In genomic region chr17:42305543-42306384, GRCh38 we compare ENCODE assay signal across 2 cellular contexts.
TF ChIP-seq lines count a peak whose summit lies in the region.

No MANE protein-coding gene starts in this region.

TF ChIP-seq in IMR-90, 13 proteins besides CTCF, POLR2A, EP300 and RAD21:
- TF ChIP-seq MAZ (IDR thresholded peaks at IDR 0.05; ENCODE audit: borderline replicate concordance, low read depth, low read length): no peak
- no peak for TF ChIP-seq SMC3 (IDR thresholded peaks at IDR 0.05; ENCODE audit: low read depth, low read length)
- TF ChIP-seq CEBPB (IDR thresholded peaks at IDR 0.05; ENCODE audit: low read depth, low read length): no peak
- no peak for TF ChIP-seq MAFK (IDR thresholded peaks at IDR 0.05; ENCODE audit: low read depth, low read length)
- TF ChIP-seq MXI1 (IDR thresholded peaks at IDR 0.05; ENCODE audit: borderline replicate concordance, low read depth, low read length): no peak
- TF ChIP-seq CHD1 (IDR thresholded peaks at IDR 0.05; ENCODE audit: low read depth, low read length): no peak
- TF ChIP-seq USF2 (IDR thresholded peaks at IDR 0.05; ENCODE audit: low read depth, low read length): no peak

TF ChIP-seq in GM12878, 131 proteins besides CTCF, POLR2A, EP300 and RAD21:
- TF ChIP-seq ASH2L (IDR thresholded peaks at IDR 0.05; ENCODE audit: borderline replicate concordance, low read depth) (no peak), PRDM15 (CRISPR knock-in tag; IDR thresholded peaks at IDR 0.05) (no peak), POU2F2 (IDR thresholded peaks at IDR 0.05; ENCODE audit: borderline replicate concordance, low read depth, low read length) (no peak), TBL1XR1 (IDR thresholded peaks at IDR 0.05; ENCODE audit: low read depth, low read length) (no peak), PAX5 (IDR thresholded peaks at IDR 0.05; ENCODE audit: borderline replicate concordance, low read depth, low read length) (no peak), NFYA (IDR thresholded peaks at IDR 0.05; ENCODE audit: borderline replicate concordance, low read depth, low read length) (no peak), SREBF1 (IDR thresholded peaks at IDR 0.05; ENCODE audit: low read length) (no peak), ZBTB40 (IDR thresholded peaks at IDR 0.05; ENCODE audit: borderline replicate concordance) (no peak), YBX1 (IDR thresholded peaks at IDR 0.05) (no peak), E2F4 (IDR thresholded peaks at IDR 0.05; ENCODE audit: low read depth, low read length) (no peak), NBN (IDR thresholded peaks at IDR 0.05) (no peak), MEF2A (IDR thresholded peaks at IDR 0.05; ENCODE audit: insufficient read depth, low read depth, low read length) (no peak), CREM (IDR thresholded peaks at IDR 0.05; ENCODE audit: low read depth) (no peak), TCF3 (IDR thresholded peaks at IDR 0.05; ENCODE audit: borderline replicate concordance, insufficient read depth, low read depth, low read length) (no peak), ETV6 (conservative IDR thresholded peaks at IDR 0.05 in 1 of 2, IDR thresholded peaks at IDR 0.05 in 1 of 2; ENCODE audit: borderline replicate concordance in 1 of 2, low read depth in 1 of 2) (no peak)
- TF ChIP-seq, protein P1, sequence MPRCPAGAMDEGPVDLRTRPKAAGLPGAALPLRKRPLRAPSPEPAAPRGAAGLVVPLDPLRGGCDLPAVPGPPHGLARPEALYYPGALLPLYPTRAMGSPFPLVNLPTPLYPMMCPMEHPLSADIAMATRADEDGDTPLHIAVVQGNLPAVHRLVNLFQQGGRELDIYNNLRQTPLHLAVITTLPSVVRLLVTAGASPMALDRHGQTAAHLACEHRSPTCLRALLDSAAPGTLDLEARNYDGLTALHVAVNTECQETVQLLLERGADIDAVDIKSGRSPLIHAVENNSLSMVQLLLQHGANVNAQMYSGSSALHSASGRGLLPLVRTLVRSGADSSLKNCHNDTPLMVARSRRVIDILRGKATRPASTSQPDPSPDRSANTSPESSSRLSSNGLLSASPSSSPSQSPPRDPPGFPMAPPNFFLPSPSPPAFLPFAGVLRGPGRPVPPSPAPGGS (IDR thresholded peaks at IDR 0.05; ENCODE audit: borderline replicate concordance, insufficient read depth, low read depth, low read length, poor library complexity, severe bottlenecking): no peak
- TF ChIP-seq, protein P2, sequence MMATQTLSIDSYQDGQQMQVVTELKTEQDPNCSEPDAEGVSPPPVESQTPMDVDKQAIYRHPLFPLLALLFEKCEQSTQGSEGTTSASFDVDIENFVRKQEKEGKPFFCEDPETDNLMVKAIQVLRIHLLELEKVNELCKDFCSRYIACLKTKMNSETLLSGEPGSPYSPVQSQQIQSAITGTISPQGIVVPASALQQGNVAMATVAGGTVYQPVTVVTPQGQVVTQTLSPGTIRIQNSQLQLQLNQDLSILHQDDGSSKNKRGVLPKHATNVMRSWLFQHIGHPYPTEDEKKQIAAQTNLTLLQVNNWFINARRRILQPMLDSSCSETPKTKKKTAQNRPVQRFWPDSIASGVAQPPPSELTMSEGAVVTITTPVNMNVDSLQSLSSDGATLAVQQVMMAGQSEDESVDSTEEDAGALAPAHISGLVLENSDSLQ (IDR thresholded peaks at IDR 0.05): no peak
- TF ChIP-seq, protein P3, sequence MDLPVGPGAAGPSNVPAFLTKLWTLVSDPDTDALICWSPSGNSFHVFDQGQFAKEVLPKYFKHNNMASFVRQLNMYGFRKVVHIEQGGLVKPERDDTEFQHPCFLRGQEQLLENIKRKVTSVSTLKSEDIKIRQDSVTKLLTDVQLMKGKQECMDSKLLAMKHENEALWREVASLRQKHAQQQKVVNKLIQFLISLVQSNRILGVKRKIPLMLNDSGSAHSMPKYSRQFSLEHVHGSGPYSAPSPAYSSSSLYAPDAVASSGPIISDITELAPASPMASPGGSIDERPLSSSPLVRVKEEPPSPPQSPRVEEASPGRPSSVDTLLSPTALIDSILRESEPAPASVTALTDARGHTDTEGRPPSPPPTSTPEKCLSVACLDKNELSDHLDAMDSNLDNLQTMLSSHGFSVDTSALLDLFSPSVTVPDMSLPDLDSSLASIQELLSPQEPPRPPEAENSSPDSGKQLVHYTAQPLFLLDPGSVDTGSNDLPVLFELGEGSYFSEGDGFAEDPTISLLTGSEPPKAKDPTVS (IDR thresholded peaks at IDR 0.05; ENCODE audit: low read depth, low read length): no peak
